Comparison of ENCODE assay signal across 9 cellular contexts in the genomic region with DNA sequence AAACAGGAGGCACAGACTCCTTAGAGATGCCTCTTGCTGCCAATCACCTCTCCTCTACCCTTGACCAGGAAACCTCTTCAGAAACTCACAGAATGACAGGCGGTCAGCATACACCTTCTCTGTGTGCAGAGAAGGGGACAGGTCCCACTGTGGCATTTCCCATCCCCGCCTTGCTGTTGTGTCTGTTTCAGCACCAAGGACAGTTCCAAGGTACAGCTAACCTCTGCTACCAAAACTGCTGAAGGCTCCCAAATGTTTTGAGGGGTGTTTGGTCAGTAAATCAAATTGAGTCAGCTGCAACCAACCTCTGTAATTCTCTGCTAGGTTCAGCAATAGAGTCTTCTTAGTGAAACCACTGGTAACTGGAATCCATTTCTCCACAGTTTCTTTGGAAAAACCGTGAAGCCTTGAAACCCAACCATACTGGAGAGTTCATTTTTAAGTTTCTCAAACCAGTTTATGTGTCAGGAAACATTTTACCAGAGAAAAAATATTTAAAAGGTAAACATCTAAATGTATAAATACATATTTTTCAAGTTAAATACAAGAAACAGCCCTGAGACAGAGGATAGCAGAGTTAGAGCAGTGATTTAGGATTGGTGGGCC.
DNase-seq lines count a peak whose midpoint lies in the region; ATAC-seq, FAIRE-seq and TF ChIP-seq lines count a peak whose summit lies in the region.
"Had no signal": no experiment of that assay in that cellular context is flagged by ENCODE, and none has a peak within 500 bp of the region (broad histone marks: within the 10 kb centered on the region; RNA-seq: fewer than 3 reads in every experiment).

No MANE protein-coding gene starts in this region.

- no peaks in the 10 kb centered on the region for H4K20me1 ChIP-seq in H1 (replicated peaks in 1 of 2; ENCODE audit: control insufficient read depth in 1 of 2, insufficient read depth in 2 of 2, low read length in 2 of 2)

- H2AK5ac ChIP-seq in H1 (ENCODE audit: low read depth, low read length), result no peak overlapping the region

- intact Hi-C loops in activated CD4-positive, alpha-beta T cell treated with anti-CD3 and anti-CD28 coated beads, Interleukin-2, amount 10 ng/mL, durations not matched to agents 24 days and 14 days (cut with micrococcal nuclease), result no loop called here

- H3K4me1 ChIP-seq in NT2/D1 (ENCODE audit: insufficient read depth, insufficient read length) (no peaks in the 10 kb centered on the region), H1 (replicated peaks in 1 of 4; ENCODE audit: control insufficient read depth in 3 of 4, insufficient read depth in 4 of 4, low read length in 3 of 4) (peaks cover 0 to 2% (median 0%) of the 10 kb centered on the region in 4 experiments; a peak in 2 of 7 replicates)

- H3K9me3 Mint-ChIP-seq in activated CD4-positive, alpha-beta T cell treated with anti-CD3 and anti-CD28 coated beads, Interleukin-2, amount 10 ng/mL, durations not matched to agents 24 days and 14 days, result no peaks in the 10 kb centered on the region

- no peak overlapping the region for H3K27ac Mint-ChIP-seq in activated CD4-positive, alpha-beta T cell treated with anti-CD3 and anti-CD28 coated beads, Interleukin-2, amount 10 ng/mL, durations not matched to agents 24 days and 14 days

- no peak overlapping the region for H3K18ac ChIP-seq in H1 (ENCODE audit: extremely low read depth, low read length)

- no peak overlapping the region for H3K4ac ChIP-seq in H1 (replicated peaks; ENCODE audit: insufficient read length, low read depth, low read length)

- H2BK120ac ChIP-seq in H1 (replicated peaks; ENCODE audit: low read depth, low read length), result no peak overlapping the region

- H3K27ac ChIP-seq in H1 (ENCODE audit: low read depth, low read length), result no peak overlapping the region
- H3K27ac ChIP-seq: VCaP had no signal

- 61% methylated on average over 3 of the region's 3 CpGs; no CpG with 5 or more reads in 1 of the 2 experiments for WGBS in H1 (ENCODE audit: extremely low coverage in 1 of 2, insufficient coverage in 1 of 2, insufficient read length in 1 of 2, insufficient replicate concordance in 2 of 2, low coverage in 1 of 2, low lambda C conversion rate in 2 of 2, missing lambda C conversion rate in 1 of 2), 2 experiments

- no peaks in the 10 kb centered on the region for H3K36me3 Mint-ChIP-seq in activated CD4-positive, alpha-beta T cell treated with anti-CD3 and anti-CD28 coated beads, Interleukin-2, amount 10 ng/mL, durations not matched to agents 24 days and 14 days (ENCODE audit: low read depth)

- H3K27me3 Mint-ChIP-seq in activated CD4-positive, alpha-beta T cell treated with anti-CD3 and anti-CD28 coated beads, Interleukin-2, amount 10 ng/mL, durations not matched to agents 24 days and 14 days, result no peaks in the 10 kb centered on the region

- H4K8ac ChIP-seq in H1 (ENCODE audit: extremely low read depth, insufficient read depth, low read length), result no peak overlapping the region

- TF ChIP-seq POLR2A in H1 (IDR thresholded peaks at IDR 0.05; ENCODE audit: control extremely low read depth in 1 of 2, low read depth in 2 of 2, low read length in 2 of 2), result no peak

- H3K9ac ChIP-seq in NT2/D1 (ENCODE audit: insufficient read length, low read depth) (no peak overlapping the region), H1 (replicated peaks in 1 of 4; ENCODE audit: extremely low read depth in 1 of 4, low read depth in 3 of 4, low read length in 3 of 4) (no peak overlapping the region)

- ATAC-seq in GM21737 (IDR thresholded peaks at IDR 0.05; ENCODE audit: unreplicated experiment), result no peak
- ATAC-seq in GM21515 (IDR thresholded peaks at IDR 0.05; ENCODE audit: unreplicated experiment), result no peak

- peak; percentile 81 for DNase-seq in activated CD4-positive, alpha-beta T cell treated with anti-CD3 and anti-CD28 coated beads, Interleukin-2, amount 10 ng/mL, durations not matched to agents 24 days and 14 days
- DNase-seq in activated CD4-positive, alpha-beta T cell treated with anti-CD3 and anti-CD28 coated beads for 4 hours, result no peak
- DNase-seq in NT2/D1 (ENCODE audit: low read depth, low spot score) (peak; percentile 50), H1 (ENCODE audit: low read depth in 1 of 2, low spot score in 2 of 2) (peak; percentile 19 to 65), retina (peak; percentile 44), T-helper 9 cell (no peak)

- H3K36me3 ChIP-seq in NT2/D1 (ENCODE audit: insufficient read depth, insufficient read length, low read length) (no peaks in the 10 kb centered on the region), H1 (ENCODE audit: control insufficient read depth in 2 of 4, insufficient read depth in 4 of 4, low read length in 3 of 4) (no peaks in the 10 kb centered on the region)

- no peak overlapping the region for H3K23ac ChIP-seq in H1 (ENCODE audit: insufficient read length)

- H3K79me2 ChIP-seq in H1 (ENCODE audit: control insufficient read depth in 1 of 2, insufficient read depth in 2 of 2, low read length in 2 of 2), result no peaks in the 10 kb centered on the region

- no peak overlapping the region for H2BK5ac ChIP-seq in H1 (ENCODE audit: low read depth, low read length)

- no peaks in the 10 kb centered on the region for H3K79me1 ChIP-seq in H1 (ENCODE audit: low read depth, low read length)

- TF ChIP-seq RAD21 in H1 (IDR thresholded peaks at IDR 0.05 in 1 of 2, conservative IDR thresholded peaks at IDR 0.05 in 1 of 2; ENCODE audit: low read depth in 2 of 2, low read length in 2 of 2), result peak; percentile 3 to 33; a peak in 1 of 4 replicates

- H3K23me2 ChIP-seq in H1 (ENCODE audit: low read depth, low read length), result no peaks in the 10 kb centered on the region

- TF ChIP-seq EP300 in H1 (IDR thresholded peaks at IDR 0.05; ENCODE audit: borderline replicate concordance in 1 of 2, low read depth in 2 of 2, low read length in 2 of 2), result no peak

- no peak overlapping the region for H2BK12ac ChIP-seq in H1 (ENCODE audit: low read depth, low read length)

- no peak overlapping the region for H3K4me2 ChIP-seq in H1 (ENCODE audit: insufficient read depth in 1 of 2, low read depth in 2 of 2, low read length in 2 of 2)

- H2BK15ac ChIP-seq in H1 (ENCODE audit: low read length), result no peak overlapping the region

- H3K27me3 ChIP-seq in NT2/D1 (ENCODE audit: insufficient read depth, insufficient read length) (no peaks in the 10 kb centered on the region), H1 (replicated peaks in 1 of 4; ENCODE audit: control insufficient read depth in 3 of 4, extremely low read depth in 1 of 4, insufficient read depth in 3 of 4, low read length in 3 of 4) (no peaks in the 10 kb centered on the region)

- H3K4me1 Mint-ChIP-seq in activated CD4-positive, alpha-beta T cell treated with anti-CD3 and anti-CD28 coated beads, Interleukin-2, amount 10 ng/mL, durations not matched to agents 24 days and 14 days, result no peaks in the 10 kb centered on the region

- CTCF ChIA-PET in H1 (lab: Charles Lee; ENCODE audit: partially characterized antibody), result interaction anchor here (0.7 to 1.3 kb wide), 2 partner anchors 40 to 143 kb away, joined by 3 to 4 read pairs; no protein-coding TSS in a partner anchor

- H4K5ac ChIP-seq in H1 (ENCODE audit: insufficient read length, low read depth, low read length), result no peak overlapping the region

- TF ChIP-seq CTCF in H1 (IDR thresholded peaks at IDR 0.05; ENCODE audit: control extremely low read depth in 1 of 3, insufficient read depth in 1 of 3, low read depth in 1 of 3, low read length in 3 of 3), result no peak

- H3K4me3 ChIP-seq in NT2/D1 (ENCODE audit: insufficient read length, low read depth) (no peak overlapping the region), H1 (ENCODE audit: extremely low read depth in 1 of 4, insufficient read depth in 2 of 4, low read depth in 3 of 4, low read length in 4 of 4) (no peak overlapping the region)

- no peaks in the 10 kb centered on the region for H3K9me3 ChIP-seq in NT2/D1 (ENCODE audit: insufficient read depth, low read length)
- no peaks in the 10 kb centered on the region for H3K9me3 ChIP-seq in H1 (ENCODE audit: insufficient read depth in 2 of 2, low read depth in 1 of 2, low read length in 1 of 2)

- H4K91ac ChIP-seq in H1 (replicated peaks; ENCODE audit: insufficient read length, low read length), result no peak overlapping the region

- H3K4me3 Mint-ChIP-seq in activated CD4-positive, alpha-beta T cell treated with anti-CD3 and anti-CD28 coated beads, Interleukin-2, amount 10 ng/mL, durations not matched to agents 24 days and 14 days, result no peak overlapping the region

- no peak overlapping the region for H2BK20ac ChIP-seq in H1 (ENCODE audit: low read length)

- POLR2A ChIA-PET in H1 (lab: Charles Lee; ENCODE audit: partially characterized antibody), result no interaction called here

- no peak overlapping the region for H3K56ac ChIP-seq in H1 (replicated peaks; ENCODE audit: insufficient read length, low read depth, low read length)

- no peak overlapping the region for H2AFZ ChIP-seq in H1 (ENCODE audit: low read length)

- peak; percentile 89 for FAIRE-seq in H1 (lab: Jason Lieb, UNC)

- H3K14ac ChIP-seq in H1 (ENCODE audit: insufficient read length), result no peak overlapping the region

TF ChIP-seq in H1, 55 proteins besides CTCF, POLR2A, EP300 and RAD21:
- peak; percentile 70 to 91; a peak in 2 of 4 replicates for TF ChIP-seq SIN3A (conservative IDR thresholded peaks at IDR 0.05 in 1 of 2, IDR thresholded peaks at IDR 0.05 in 1 of 2; ENCODE audit: low read depth in 1 of 2, low read length in 2 of 2)
- TF ChIP-seq KDM1A (IDR thresholded peaks at IDR 0.05; ENCODE audit: borderline replicate concordance, low read length), result no peak

Comparison
In these comparisons a context has a peak if more than half of its experiments do, and no peak if none do; other contexts are left out.
1. DNase-seq: peak in activated CD4-positive, alpha-beta T cell treated with anti-CD3 and anti-CD28 coated beads, Interleukin-2, amount 10 ng/mL, durations not matched to agents 24 days and 14 days (single experiment), NT2/D1 (single experiment), H1 (2 of 2) and retina (single experiment); none in activated CD4-positive, alpha-beta T cell treated with anti-CD3 and anti-CD28 coated beads for 4 hours (0 of 2) and T-helper 9 cell (single experiment).